Comparison of ENCODE assay signal across 1 cellular context in genomic region chr4:9165990-9166389, GRCh38.
A peak's percentile ranks its signal among the peaks of the same experiment; 100 is the strongest.
TF ChIP-seq lines count a peak whose summit lies in the region.

No MANE protein-coding gene starts in this region.

TF ChIP-seq in HepG2, 621 proteins besides CTCF, POLR2A, EP300 and RAD21:
- TF ChIP-seq SALL1 (CRISPR knock-in tag; IDR thresholded peaks at IDR 0.05) (0 out of 2 replicates have a peak, but pooled peaks have one; percentile 18), KDM2A (CRISPR knock-in tag; IDR thresholded peaks at IDR 0.05; ENCODE audit: borderline replicate concordance, low read depth) (peak; percentile 35; the same call in 1 of the 2 replicates), STAG1 (CRISPR knock-in tag; IDR thresholded peaks at IDR 0.05) (peak; percentile 80), SMC3 (IDR thresholded peaks at IDR 0.05; ENCODE audit: low read length) (peak; percentile 58)
